Comparison of ENCODE assay signal across 24 cellular contexts in the genomic region with DNA sequence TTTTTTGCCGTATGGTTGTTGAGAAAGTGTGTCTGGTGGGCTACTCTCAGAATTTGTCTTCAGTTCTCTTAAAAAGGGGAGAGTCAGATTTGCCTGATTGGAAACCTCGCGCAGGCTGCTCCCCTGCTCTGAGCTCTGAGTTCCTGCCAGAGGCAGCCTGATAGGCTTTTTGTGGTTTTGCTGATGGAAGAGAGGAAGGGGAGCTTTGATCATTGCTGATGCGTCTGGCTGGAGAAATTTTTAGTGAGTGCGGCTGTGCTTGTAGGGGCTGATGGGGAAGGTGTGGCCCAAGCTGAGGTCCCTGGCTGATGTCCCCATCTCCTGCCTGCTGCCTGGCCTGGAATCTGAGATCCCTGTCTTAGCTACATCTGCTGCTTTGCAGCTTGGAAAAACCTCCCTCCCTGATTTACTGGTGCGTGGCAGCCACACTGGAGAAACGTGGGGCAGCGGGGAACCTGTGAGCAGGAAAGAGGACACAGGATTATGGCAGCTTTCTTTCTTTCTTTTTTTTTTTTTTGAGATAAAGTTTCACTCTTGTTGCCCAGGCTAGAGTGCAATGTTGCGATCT. TPM values are rescaled to one million over a fixed set of nuclear protein-coding genes. Genes with fewer than 3 reads are reported as not detected.
"Had no signal": no experiment of that assay in that cellular context is flagged by ENCODE, and none has a peak within 500 bp of the region (broad histone marks: within the 10 kb centered on the region; RNA-seq: fewer than 3 reads in every experiment).

No MANE protein-coding gene starts in this region.

- H3K36me3 Mint-ChIP-seq: T-cell had no signal

- DNase-seq: activated CD4-positive, alpha-beta T cell treated with anti-CD3 and anti-CD28 coated beads, Interleukin-2, amount 50 U/mL, for 1 hour; activated CD4-positive, CD25-positive, alpha-beta regulatory T cell treated with anti-CD3 and anti-CD28 coated beads, Interleukin-2, amount 50 U/mL, for 72 hours; activated CD8-positive, alpha-beta memory T cell treated with anti-CD3 and anti-CD28 coated beads, Interleukin-2, amount 50 U/mL, for 48 hours; activated naive CD4-positive, alpha-beta T cell treated with anti-CD3 and anti-CD28 coated beads, Interleukin-2, amount 50 U/mL, for 16 hours; activated T-cell treated with anti-CD3 and anti-CD28 coated beads, Interleukin-2, amount 50 U/mL, for 48 hours; erythroblast; foreskin melanocyte; hypothalamus; left lung; mammary epithelial cell; psoas muscle; right lobe of liver; small intestine; stimulated activated CD4-positive, alpha-beta T cell treated with anti-CD3 and anti-CD28 coated beads, Interleukin-4, amount 100 ng/mL, for 1 hour; stimulated activated naive CD8-positive, alpha-beta T cell treated with anti-CD3 and anti-CD28 coated beads, Interleukin-15, amount 100 ng/mL, for 72 hours; T-cell; transverse colon had no signal

- H3K9me3 ChIP-seq: breast epithelium, left lung, psoas muscle, right lobe of liver, suprapubic skin, transverse colon had no signal

- H3K36me3 ChIP-seq: breast epithelium, left lung, right lobe of liver, suprapubic skin, transverse colon had no signal

- ATAC-seq: left lung; psoas muscle; right lobe of liver; stimulated activated naive CD8-positive, alpha-beta T cell treated with anti-CD3 and anti-CD28 coated beads, Interleukin-15, amount 100 ng/mL, for 72 hours; T-cell had no signal

- H3K9me3 Mint-ChIP-seq: neural crest cell; stimulated activated naive CD8-positive, alpha-beta T cell treated with anti-CD3 and anti-CD28 coated beads, Interleukin-15, amount 100 ng/mL, for 72 hours; T-cell had no signal

- H3K27ac Mint-ChIP-seq: stimulated activated naive CD8-positive, alpha-beta T cell treated with anti-CD3 and anti-CD28 coated beads, Interleukin-15, amount 100 ng/mL, for 72 hours; T-cell had no signal

- H3K4me3 Mint-ChIP-seq: stimulated activated naive CD8-positive, alpha-beta T cell treated with anti-CD3 and anti-CD28 coated beads, Interleukin-15, amount 100 ng/mL, for 72 hours; T-cell had no signal

- H3K4me3 ChIP-seq: breast epithelium, coronary artery, left lung, psoas muscle, right lobe of liver, suprapubic skin, transverse colon had no signal

- H3K27ac ChIP-seq: breast epithelium, coronary artery, left lung, psoas muscle, right lobe of liver, suprapubic skin, transverse colon had no signal

RNA-seq across cellular contexts. Expression of gene CHST8, which starts 2.9 kb away (rescaled TPM):
- total RNA-seq: myocyte, osteoblast, T-cell, transverse colon had no signal
- polyA plus RNA-seq: keratinocyte had no signal
